ENCODE assay signal across 22 cellular contexts in genomic region chr4:161813889-161814288, GRCh38.
DNase-seq lines count a peak whose midpoint lies in the region; ATAC-seq, FAIRE-seq and TF ChIP-seq lines count a peak whose summit lies in the region.
"Had no signal": no experiment of that assay in that cellular context is flagged by ENCODE, and none has a peak within 500 bp of the region (broad histone marks: within the 10 kb centered on the region; RNA-seq: fewer than 3 reads in every experiment).

No MANE protein-coding gene starts in this region.

- no peak for TF ChIP-seq POLR2A in HCT116 (IDR thresholded peaks at IDR 0.05; ENCODE audit: borderline replicate concordance, extremely low read depth, insufficient read depth, insufficient read length)

- H3K27ac ChIP-seq in HCT116 (ENCODE audit: low read depth, low read length) (no peak overlapping the region), kidney (ENCODE audit: low read depth in 2 of 2, low read length in 2 of 2) (no peak overlapping the region)
- H3K27ac ChIP-seq: C4-2B had no signal

- no peaks in the 10 kb centered on the region for H3K36me3 ChIP-seq in HCT116 (ENCODE audit: control insufficient read depth in 1 of 2, insufficient read depth in 2 of 2, low read length in 2 of 2)
- H3K36me3 ChIP-seq in kidney (ENCODE audit: control insufficient read depth in 1 of 2, insufficient read depth in 2 of 2, low read length in 2 of 2), result no peaks in the 10 kb centered on the region

- no TSS peak for BruUV-seq in HCT116 (replicated peaks; lab: Mats Ljungman, UMichigan)

- DNase-seq in SIG-M5 treated with dmso at 0.1 percent for 504 hours (lab: John Stamatoyannopoulos, UW; ENCODE audit: unreplicated experiment) (peak; percentile 16), SIG-M5 (lab: John Stamatoyannopoulos, UW) (no peak), HCT116 (ENCODE audit: low read depth, low spot score) (no peak), OCI-M1 (lab: John Stamatoyannopoulos, UW) (peak; percentile 57), kidney (no peak), NCI-H1417 treated with DMSO at 0.1 percent for 48 hours (lab: John Stamatoyannopoulos, UW) (no peak)
- DNase-seq in activated CD4-positive, alpha-beta T cell treated with anti-CD3 and anti-CD28 coated beads, Interleukin-2, amount 50 U/mL, for 1 hour, result no peak
- DNase-seq: 8988T; Calu3; CD8-positive, alpha-beta memory T cell; DMS153; Kasumi-1; NCI-H1092; NCI-H1436 treated with DMSO at 0.1 percent for 48 hours; NCI-H2029; NCI-H2227 treated with DMSO at 0.1 percent for 48 hours; NCI-H510A; SW 1271 had no signal

- RAD21 ChIA-PET in HCT116 (lab: Charles Lee; ENCODE audit: low non-redundant PET in 1 of 2, low total read pairs in 2 of 2, uncharacterized antibody in 2 of 2, unreplicated experiment in 2 of 2), result no interaction called here

- peak; percentile 59 for FAIRE-seq in kidney (lab: Jason Lieb, UNC)
- FAIRE-seq: GM12891, H1, RCC 7860 had no signal

- H3K4me1 ChIP-seq in HCT116 (ENCODE audit: control insufficient read depth in 1 of 2, insufficient read depth in 2 of 2, low read length in 2 of 2) (no peaks in the 10 kb centered on the region), kidney (ENCODE audit: control insufficient read depth in 1 of 2, insufficient read depth in 1 of 2, low read depth in 1 of 2, low read length in 2 of 2) (no peaks in the 10 kb centered on the region)

- no peak overlapping the region for H3K4me2 ChIP-seq in HCT116 (ENCODE audit: low read length)

- TF ChIP-seq CTCF in HCT116 (IDR thresholded peaks at IDR 0.05 in 2 of 3, conservative IDR thresholded peaks at IDR 0.05 in 1 of 3; ENCODE audit: borderline replicate concordance in 1 of 3, insufficient read depth in 1 of 3, low read depth in 2 of 3, low read length in 2 of 3), result no peak
- TF ChIP-seq CTCF in kidney (IDR thresholded peaks at IDR 0.05; ENCODE audit: borderline replicate concordance, extremely low read depth, insufficient read depth), result no peak

- intact Hi-C loops in HCT116 (cut with micrococcal nuclease) (no loop called here), kidney (cut with DNase I) (no loop called here)

- H3K4me3 ChIP-seq in HCT116 (replicated peaks in 1 of 2; ENCODE audit: low read depth in 1 of 2, low read length in 2 of 2) (no peak overlapping the region), kidney (ENCODE audit: low read length in 2 of 2) (no peak overlapping the region)

- H3K9me2 ChIP-seq in HCT116 (ENCODE audit: insufficient read depth), result no peaks in the 10 kb centered on the region

- H3K27me3 ChIP-seq in HCT116 (ENCODE audit: insufficient read depth, low read length), result no peaks in the 10 kb centered on the region

- no peaks in the 10 kb centered on the region for H4K20me1 ChIP-seq in HCT116 (ENCODE audit: insufficient read depth)

- POLR2A ChIA-PET in HCT116 (lab: Charles Lee), result no interaction called here

- H3K79me2 ChIP-seq in HCT116 (ENCODE audit: insufficient read depth, low read length), result no peaks in the 10 kb centered on the region

- H2AFZ ChIP-seq in HCT116 (ENCODE audit: low read depth, low read length, poor library complexity, severe bottlenecking), result peak overlapping the region; percentile 49

- H3K9me3 ChIP-seq in HCT116 (ENCODE audit: control insufficient read depth in 1 of 2, insufficient read depth in 1 of 2, low read depth in 1 of 2, low read length in 2 of 2) (no peaks in the 10 kb centered on the region), kidney (ENCODE audit: control insufficient read depth in 1 of 2, low read length in 2 of 2) (no peaks in the 10 kb centered on the region)

- TF ChIP-seq RAD21 in HCT116 (IDR thresholded peaks at IDR 0.05; ENCODE audit: low read depth), result no peak

- H3K9ac ChIP-seq in HCT116 (ENCODE audit: low read length), result no peak overlapping the region
- H3K9ac ChIP-seq in kidney (ENCODE audit: low read length in 2 of 2), result no peak overlapping the region

- no peak for ATAC-seq in HCT116

- CTCF ChIA-PET in HCT116 (lab: Charles Lee), result no interaction called here

TF ChIP-seq in HCT116, 20 proteins besides CTCF, POLR2A, EP300 and RAD21:
- TF ChIP-seq ELF1 (IDR thresholded peaks at IDR 0.05; ENCODE audit: borderline replicate concordance, low read depth), result no peak
- TF ChIP-seq ZFX (IDR thresholded peaks at IDR 0.05), result no peak
- TF ChIP-seq EZH2phosphoT487 (IDR thresholded peaks at IDR 0.05; ENCODE audit: borderline replicate concordance), result no peak
- TF ChIP-seq SIN3A (IDR thresholded peaks at IDR 0.05; ENCODE audit: low read depth), result no peak
- TF ChIP-seq MAX (IDR thresholded peaks at IDR 0.05), result no peak
- no peak for TF ChIP-seq ZNF274 (IDR thresholded peaks at IDR 0.05; ENCODE audit: low read depth, low read length)
- no peak for TF ChIP-seq EGR1 (IDR thresholded peaks at IDR 0.05; ENCODE audit: low read depth)
- no peak for TF ChIP-seq SP1 (IDR thresholded peaks at IDR 0.05; ENCODE audit: low read depth)
- no peak for TF ChIP-seq POLR2AphosphoS5 (IDR thresholded peaks at IDR 0.05; ENCODE audit: low read depth, low read length)
- TF ChIP-seq FOSL1 (IDR thresholded peaks at IDR 0.05; ENCODE audit: low read depth), result no peak
- TF ChIP-seq JUND (IDR thresholded peaks at IDR 0.05), result no peak
- no peak for TF ChIP-seq ATF3 (IDR thresholded peaks at IDR 0.05)
- TF ChIP-seq REST (IDR thresholded peaks at IDR 0.05; ENCODE audit: low read depth), result no peak
- TF ChIP-seq TCF7L2 (IDR thresholded peaks at IDR 0.05; ENCODE audit: borderline replicate concordance, extremely low read depth, insufficient read depth, insufficient read length), result no peak
- TF ChIP-seq SRF (IDR thresholded peaks at IDR 0.05; ENCODE audit: low read depth), result no peak
- TF ChIP-seq EZH2 (IDR thresholded peaks at IDR 0.05), result no peak
- TF ChIP-seq CEBPB (IDR thresholded peaks at IDR 0.05; ENCODE audit: low read depth), result no peak
- no peak for TF ChIP-seq CBX3 (IDR thresholded peaks at IDR 0.05; ENCODE audit: low read depth)
- no peak for TF ChIP-seq ZBTB33 (IDR thresholded peaks at IDR 0.05; ENCODE audit: extremely low read depth, insufficient replicate concordance, low read length)
TF ChIP-seq in HCT116: peak in this region for 0.

Comparison
In these comparisons a context has a peak if more than half of its experiments do, and no peak if none do; other contexts are left out.
1. DNase-seq: peak in SIG-M5 treated with dmso at 0.1 percent for 504 hours (single experiment) and OCI-M1 (single experiment); none in SIG-M5 (single experiment), HCT116 (single experiment), kidney (single experiment), activated CD4-positive, alpha-beta T cell treated with anti-CD3 and anti-CD28 coated beads, Interleukin-2, amount 50 U/mL, for 1 hour (single experiment) and NCI-H1417 treated with DMSO at 0.1 percent for 48 hours (single experiment).